Comparison of ENCODE assay signal across 16 cellular contexts in genomic region chr6:69812746-69813427, GRCh38. TPM values are rescaled to one million over a fixed set of nuclear protein-coding genes. Genes with fewer than 3 reads are reported as not detected.
DNase-seq lines count a peak whose midpoint lies in the region; ATAC-seq, FAIRE-seq and TF ChIP-seq lines count a peak whose summit lies in the region.
"Had no signal": no experiment of that assay in that cellular context is flagged by ENCODE, and none has a peak within 500 bp of the region (broad histone marks: within the 10 kb centered on the region; RNA-seq: fewer than 3 reads in every experiment).

No MANE protein-coding gene starts in this region.

- H3K27me3 ChIP-seq in MM.1S (replicated peaks; ENCODE audit: insufficient read depth, low read length) (no peaks in the 10 kb centered on the region), GM12878 (replicated peaks in 1 of 2; ENCODE audit: control insufficient read depth in 2 of 2, insufficient read depth in 2 of 2, low read length in 1 of 2) (no peaks in the 10 kb centered on the region)
- H3K27me3 ChIP-seq: hepatocyte, left lung, transverse colon had no signal

- no peak for ATAC-seq in GM12878
- ATAC-seq in stimulated activated memory B cell treated with anti-CD40 and anti-IgM and Interleukin-4, amounts not matched to agents 10 μg/mL and 1 μg/mL and 100 μg/mL, for 72 hours, result peak; percentile 73
- no peak for ATAC-seq in activated CD4-positive, CD25-positive, alpha-beta regulatory T cell treated with anti-CD3 and anti-CD28 coated beads, Interleukin-2, amount 50 U/mL, for 24 hours

- no peak for TF ChIP-seq POLR2A in GM12878 (IDR thresholded peaks at IDR 0.05; ENCODE audit: low read depth, low read length)

- H3K4me3 Mint-ChIP-seq in activated T-cell treated with anti-CD3 and anti-CD28 coated beads, Interleukin-2, amount 50 U/mL, for 24 hours, result no peak overlapping the region
- peak overlapping the region; percentile 40 for H3K4me3 Mint-ChIP-seq in stimulated activated memory B cell treated with anti-CD40 and anti-IgM and Interleukin-4, amounts not matched to agents 10 μg/mL and 1 μg/mL and 100 μg/mL, for 72 hours

- H3K27me3 Mint-ChIP-seq in activated T-cell treated with anti-CD3 and anti-CD28 coated beads, Interleukin-2, amount 50 U/mL, for 24 hours, result no peaks in the 10 kb centered on the region
- H3K27me3 Mint-ChIP-seq in stimulated activated memory B cell treated with anti-CD40 and anti-IgM and Interleukin-4, amounts not matched to agents 10 μg/mL and 1 μg/mL and 100 μg/mL, for 72 hours, result no peaks in the 10 kb centered on the region

- TF ChIP-seq CTCF in MM.1S (IDR thresholded peaks at IDR 0.05; ENCODE audit: low read length) (no peak), GM12878 (IDR thresholded peaks at IDR 0.05 in 2 of 3, conservative IDR thresholded peaks at IDR 0.05 in 1 of 3; ENCODE audit: control insufficient read depth in 2 of 3, extremely low read depth in 1 of 3, insufficient read depth in 1 of 3, low read depth in 3 of 3, low read length in 3 of 3) (no peak)

- H3K4me2 ChIP-seq in MM.1S (ENCODE audit: low read depth, low read length), result 0 out of 2 replicates have a peak overlapping the region, but pooled peaks have one; percentile 3
- H3K4me2 ChIP-seq in GM12878 (ENCODE audit: control insufficient read depth, insufficient read depth), result peak overlapping the region; percentile 40; the same call in 1 of the 2 replicates
- H3K4me2 ChIP-seq: hepatocyte had no signal

- no peak overlapping the region for H2AFZ ChIP-seq in MM.1S (ENCODE audit: low read length)
- peak overlapping the region; percentile 74 for H2AFZ ChIP-seq in GM12878 (ENCODE audit: control insufficient read depth, low read depth, low read length)
- H2AFZ ChIP-seq: hepatocyte had no signal

- peak overlapping the region; percentile 71 for H3K27ac Mint-ChIP-seq in activated T-cell treated with anti-CD3 and anti-CD28 coated beads, Interleukin-2, amount 50 U/mL, for 24 hours
- peak overlapping the region; percentile 91 for H3K27ac Mint-ChIP-seq in stimulated activated memory B cell treated with anti-CD40 and anti-IgM and Interleukin-4, amounts not matched to agents 10 μg/mL and 1 μg/mL and 100 μg/mL, for 72 hours

- CTCF ChIA-PET in GM12878 (lab: Yijun Ruan, JAX), result interaction anchor here (0.6 to 6.1 kb wide), 11 partner anchors 9 to 295 kb away, joined by 3 to 71 read pairs (median 4); partner anchors contain the start of genes COL19A1 and LMBRD1

- H3K4me1 ChIP-seq in MM.1S (ENCODE audit: low read length), result peaks cover 15% of the 10 kb centered on the region
- H3K4me1 ChIP-seq in GM12878 (ENCODE audit: control insufficient read depth, insufficient read depth, low read length), result peaks cover 41% of the 10 kb centered on the region
- H3K4me1 ChIP-seq: left lung had no signal

- H3K36me3 ChIP-seq in MM.1S (replicated peaks; ENCODE audit: insufficient read depth, low read length) (no peaks in the 10 kb centered on the region), GM12878 (ENCODE audit: control insufficient read depth in 2 of 2, insufficient read depth in 2 of 2, low read length in 1 of 2) (no peaks in the 10 kb centered on the region)
- H3K36me3 ChIP-seq: left lung, transverse colon had no signal

- POLR2A ChIA-PET in GM12878 (lab: Charles Lee), result interaction anchor here (0.8 to 4.2 kb wide), 5 partner anchors 14 to 100 kb away, joined by 3 to 15 read pairs (median 4); partner anchors contain the start of gene LMBRD1

- H3K9ac ChIP-seq in MM.1S (ENCODE audit: low read length) (no peak overlapping the region), GM12878 (ENCODE audit: control insufficient read depth, insufficient read depth, low read length) (no peak overlapping the region)

- no peaks in the 10 kb centered on the region for H3K36me3 Mint-ChIP-seq in activated T-cell treated with anti-CD3 and anti-CD28 coated beads, Interleukin-2, amount 50 U/mL, for 24 hours (ENCODE audit: low read depth)
- peaks cover 13% of the 10 kb centered on the region for H3K36me3 Mint-ChIP-seq in stimulated activated memory B cell treated with anti-CD40 and anti-IgM and Interleukin-4, amounts not matched to agents 10 μg/mL and 1 μg/mL and 100 μg/mL, for 72 hours

- WGBS in GM12878 (ENCODE audit: insufficient coverage, insufficient replicate concordance, low lambda C conversion rate, missing lambda C conversion rate), result 28% methylated on average over 4 of the region's 4 CpGs

- TF ChIP-seq RAD21 in GM12878 (IDR thresholded peaks at IDR 0.05; ENCODE audit: insufficient read depth, low read depth, low read length), result no peak

- SMC1A ChIA-PET in GM12878 (lab: Charles Lee; ENCODE audit: uncharacterized antibody, unreplicated experiment), result interaction anchor here (0.7 to 6.1 kb wide), 11 partner anchors 10 to 295 kb away, joined by 3 to 76 read pairs (median 6); partner anchors contain the start of genes COL19A1 and LMBRD1

- no peak for FAIRE-seq in GM12878 (lab: Jason Lieb, UNC)
- FAIRE-seq: colon had no signal

- H3K27ac ChIP-seq in MM.1S (ENCODE audit: low read length) (no peak overlapping the region), GM12878 (ENCODE audit: control insufficient read depth, insufficient read depth) (peak overlapping the region; percentile 38)
- H3K27ac ChIP-seq: hepatocyte had no signal

- no peak for TF ChIP-seq EP300 in GM12878 (IDR thresholded peaks at IDR 0.05; ENCODE audit: borderline replicate concordance in 1 of 2, control insufficient read depth in 1 of 2, low read depth in 2 of 2, low read length in 2 of 2)

- peaks cover 62% of the 10 kb centered on the region for H3K4me1 Mint-ChIP-seq in activated T-cell treated with anti-CD3 and anti-CD28 coated beads, Interleukin-2, amount 50 U/mL, for 24 hours (ENCODE audit: low read depth)
- H3K4me1 Mint-ChIP-seq in stimulated activated memory B cell treated with anti-CD40 and anti-IgM and Interleukin-4, amounts not matched to agents 10 μg/mL and 1 μg/mL and 100 μg/mL, for 72 hours, result peaks cover 76% of the 10 kb centered on the region

- H3K9me3 Mint-ChIP-seq in activated T-cell treated with anti-CD3 and anti-CD28 coated beads, Interleukin-2, amount 50 U/mL, for 24 hours, result no peaks in the 10 kb centered on the region
- peaks cover 5% of the 10 kb centered on the region for H3K9me3 Mint-ChIP-seq in stimulated activated memory B cell treated with anti-CD40 and anti-IgM and Interleukin-4, amounts not matched to agents 10 μg/mL and 1 μg/mL and 100 μg/mL, for 72 hours

- no peak for DNase-seq in activated T-cell treated with anti-CD3 and anti-CD28 coated beads, Interleukin-2, amount 50 U/mL, for 24 hours
- DNase-seq in activated T-cell treated with anti-CD3 and anti-CD28 coated beads, Interleukin-2, amount 50 U/mL, for 1 hour, result no peak
- DNase-seq in MM.1S, result no peak
- no peak for DNase-seq in GM12878 (ENCODE audit: low read depth, low spot score)
- DNase-seq in NCI-H345 (lab: John Stamatoyannopoulos, UW), result no peak
- DNase-seq in mesenteric fat pad (ENCODE audit: low spot score), result no peak
- DNase-seq: ACHN, DMS79, left lung, NCI-H187, nucleus accumbens, transverse colon had no signal

- H3K9me3 ChIP-seq in MM.1S (replicated peaks; ENCODE audit: insufficient read depth, low read length) (no peaks in the 10 kb centered on the region), GM12878 (replicated peaks; ENCODE audit: control insufficient read depth, insufficient read depth, low read length) (no peaks in the 10 kb centered on the region)
- H3K9me3 ChIP-seq: left lung, transverse colon had no signal

- BruUV-seq in GM12878 (replicated peaks; lab: Mats Ljungman, UMichigan), result no TSS peak

- H4K20me1 ChIP-seq in MM.1S (ENCODE audit: insufficient read depth, low read length), result no peaks in the 10 kb centered on the region
- H4K20me1 ChIP-seq in GM12878 (ENCODE audit: control insufficient read depth, insufficient read depth), result no peaks in the 10 kb centered on the region

- H3F3A ChIP-seq in MM.1S (ENCODE audit: insufficient read depth, low read length), result no peaks in the 10 kb centered on the region

- intact Hi-C loops in GM12878 (cut with micrococcal nuclease; ENCODE audit: unreplicated experiment), result no loop called here

- H3K79me2 ChIP-seq in MM.1S (ENCODE audit: low read length), result no peaks in the 10 kb centered on the region
- H3K79me2 ChIP-seq in GM12878 (ENCODE audit: control insufficient read depth, insufficient read depth, low read length), result no peaks in the 10 kb centered on the region; the same call in 1 of the 2 replicates
- H3K79me2 ChIP-seq: hepatocyte had no signal

- in situ Hi-C loops in GM12878 (cut with MboI), result no loop called here

- H3K9me2 ChIP-seq in MM.1S (replicated peaks; ENCODE audit: insufficient read depth, low read length), result no peaks in the 10 kb centered on the region

- RAD21 ChIA-PET in GM12878 (lab: Charles Lee; ENCODE audit: unreplicated experiment), result interaction anchor here (0.9 to 4.2 kb wide), 4 partner anchors 16 to 172 kb away, joined by 3 to 49 read pairs (median 34); partner anchors contain the start of genes COL19A1 and LMBRD1

- no peak overlapping the region for H3K4me3 ChIP-seq in MM.1S (ENCODE audit: low read length)
- H3K4me3 ChIP-seq in GM12878, result no peak overlapping the region
- H3K4me3 ChIP-seq: hepatocyte, left lung, transverse colon had no signal

RNA-seq across cellular contexts. Expression of gene LMBRD1, which starts 16.1 kb away (rescaled TPM):
- total RNA-seq in GM12878 (2013; cell fraction: nucleolus; rRNA removed), result 60.3 and 67.1 TPM in 2 replicates
- total RNA-seq in GM12878 (2014; rRNA removed) (23.6 and 27.9 TPM in 2 replicates), GM12878 (2014; rRNA removed; fragmentation: Illumina TruSeq; extraction: Trizol) (28.8 and 30.0 TPM in 2 replicates), GM12878 (2021) (20.0 and 21.5 TPM in 2 replicates), mesenteric fat pad (43.9 TPM)
- 12.0 TPM for polyA plus RNA-seq in GM12878 (2011; ENCODE audit: low read depth)
- polyA plus RNA-seq in GM12878 (2011; rRNA removed) (57.0 and 102 TPM in 2 replicates), GM12878 (2014; fragmentation: Illumina TruSeq; extraction: Trizol) (23.6 and 33.6 TPM in 2 replicates), GM12878 (2014; fragmentation: Nextera tagmentation; extraction: Ambion mirVana) (10 to 100 TPM; 43.2 to 82.1 TPM), GM12878 (2014; rRNA removed) (17.6 and 21.8 TPM in 2 replicates), GM12878 (2016; fragmentation: Nextera tagmentation; extraction: Ambion mirVana) (10 to 100 TPM; 25.6 to 31.0 TPM)
- polyA plus RNA-seq in GM12878 (2011; cell fraction: cytosol; rRNA removed), result 11.9 and 16.8 TPM in 2 replicates
- 33.6 and 36.1 TPM in 2 replicates for polyA plus RNA-seq in GM12878 (2011; cell fraction: nucleus; rRNA removed)
- polyA plus RNA-seq in GM12878 (2012), result 24.3 and 26.5 TPM in 2 replicates
- polyA minus RNA-seq in GM12878 (2011; rRNA and poly(A)+ RNA removed), result 22.7 and 27.2 TPM in 2 replicates
- 11.6 and 12.0 TPM in 2 replicates for polyA minus RNA-seq in GM12878 (2011; cell fraction: cytosol; rRNA and poly(A)+ RNA removed)
- 45.0 and 70.7 TPM in 2 replicates for polyA minus RNA-seq in GM12878 (2011; cell fraction: nucleus; rRNA and poly(A)+ RNA removed)

RNA-seq across cellular contexts. Expression of gene COL19A1, which starts 53.5 kb away (rescaled TPM):
- 51.4 and 55.7 TPM in 2 replicates for total RNA-seq in GM12878 (2013; cell fraction: nucleolus; rRNA removed)
- total RNA-seq in GM12878 (2014; rRNA removed) (4.7 and 5.8 TPM in 2 replicates), GM12878 (2014; rRNA removed; fragmentation: Illumina TruSeq; extraction: Trizol) (5.8 and 6.1 TPM in 2 replicates), GM12878 (2021) (4.4 and 5.6 TPM in 2 replicates), mesenteric fat pad (not detected)
- polyA plus RNA-seq in GM12878 (2011; ENCODE audit: low read depth), result 2.1 TPM
- polyA plus RNA-seq in GM12878 (2011; rRNA removed) (13.5 and 20.4 TPM in 2 replicates), GM12878 (2014; fragmentation: Illumina TruSeq; extraction: Trizol) (2.3 and 2.5 TPM in 2 replicates), GM12878 (2014; fragmentation: Nextera tagmentation; extraction: Ambion mirVana) (1 to 10 TPM; 1.1 to 1.9 TPM), GM12878 (2014; rRNA removed) (1.8 and 2.4 TPM in 2 replicates), GM12878 (2016; fragmentation: Nextera tagmentation; extraction: Ambion mirVana) (1 to 10 TPM; 3.6 to 6.0 TPM)
- polyA plus RNA-seq in GM12878 (2011; cell fraction: cytosol; rRNA removed), result 5.3 and 5.8 TPM in 2 replicates
- 33.4 and 41.9 TPM in 2 replicates for polyA plus RNA-seq in GM12878 (2011; cell fraction: nucleus; rRNA removed)
- 3.0 and 3.9 TPM in 2 replicates for polyA plus RNA-seq in GM12878 (2012)
- 49.5 and 53.5 TPM in 2 replicates for polyA minus RNA-seq in GM12878 (2011; rRNA and poly(A)+ RNA removed)
- 6.8 and 10.3 TPM in 2 replicates for polyA minus RNA-seq in GM12878 (2011; cell fraction: cytosol; rRNA and poly(A)+ RNA removed)
- polyA minus RNA-seq in GM12878 (2011; cell fraction: nucleus; rRNA and poly(A)+ RNA removed), result 110 and 164 TPM in 2 replicates
